21 cellular contexts compared by ENCODE assay signal in genomic region chr22:28398355-28398754, GRCh38.
"Had no signal": no experiment of that assay in that cellular context is flagged by ENCODE, and none has a peak within 500 bp of the region (broad histone marks: within the 10 kb centered on the region; RNA-seq: fewer than 3 reads in every experiment).

No MANE protein-coding gene starts in this region.

- H3K36me3 Mint-ChIP-seq: stimulated activated memory B cell treated with anti-CD40 and anti-IgM and Interleukin-4, amounts not matched to agents 10 μg/mL and 1 μg/mL and 100 μg/mL, for 72 hours had no signal

- H3K27ac Mint-ChIP-seq: endodermal cell; naive thymus-derived CD8-positive, alpha-beta T cell; stimulated activated memory B cell treated with anti-CD40 and anti-IgM and Interleukin-4, amounts not matched to agents 10 μg/mL and 1 μg/mL and 100 μg/mL, for 72 hours had no signal

- ATAC-seq: heart left ventricle; mucosa of descending colon; naive thymus-derived CD8-positive, alpha-beta T cell; psoas muscle; sciatic nerve; stimulated activated memory B cell treated with anti-CD40 and anti-IgM and Interleukin-4, amounts not matched to agents 10 μg/mL and 1 μg/mL and 100 μg/mL, for 72 hours had no signal

- H3K4me3 Mint-ChIP-seq: endodermal cell; naive thymus-derived CD8-positive, alpha-beta T cell; stimulated activated memory B cell treated with anti-CD40 and anti-IgM and Interleukin-4, amounts not matched to agents 10 μg/mL and 1 μg/mL and 100 μg/mL, for 72 hours; stimulated activated naive CD8-positive, alpha-beta T cell treated with anti-CD3 and anti-CD28 coated beads, Interleukin-15, Interleukin-2, amounts not matched to agents 100 ng/mL and 50 ng/mL, for 24 hours had no signal

- DNase-seq: cerebellar nuclear complex; colonic mucosa; dermis blood vessel endothelial cell; effector CD4-positive, alpha-beta T cell; endodermal cell; erythroblast; foreskin melanocyte; heart left ventricle; hippocampal formation; mucosa of descending colon; naive thymus-derived CD8-positive, alpha-beta T cell; psoas muscle; spleen; stimulated activated CD4-positive, alpha-beta T cell treated with anti-CD3 and anti-CD28 coated beads, Interleukin-15, amount 100 ng/mL, for 24 hours; stimulated activated CD4-positive, alpha-beta T cell treated with anti-CD3 and anti-CD28 coated beads, Interleukin-1b, Interleukin-23, amount 100 ng/mL, for 48 hours; stimulated activated CD4-positive, alpha-beta T cell treated with anti-CD3 and anti-CD28 coated beads, Interleukin-4, amount 100 ng/mL, for 24 hours; transverse colon had no signal

- H3K27me3 Mint-ChIP-seq: stimulated activated naive CD8-positive, alpha-beta T cell treated with anti-CD3 and anti-CD28 coated beads, Interleukin-15, Interleukin-2, amounts not matched to agents 100 ng/mL and 50 ng/mL, for 24 hours had no signal

- H3K9me3 Mint-ChIP-seq: stimulated activated memory B cell treated with anti-CD40 and anti-IgM and Interleukin-4, amounts not matched to agents 10 μg/mL and 1 μg/mL and 100 μg/mL, for 72 hours; stimulated activated naive CD8-positive, alpha-beta T cell treated with anti-CD3 and anti-CD28 coated beads, Interleukin-15, Interleukin-2, amounts not matched to agents 100 ng/mL and 50 ng/mL, for 24 hours had no signal

- H3K4me1 Mint-ChIP-seq: stimulated activated memory B cell treated with anti-CD40 and anti-IgM and Interleukin-4, amounts not matched to agents 10 μg/mL and 1 μg/mL and 100 μg/mL, for 72 hours had no signal

- FAIRE-seq: endothelial cell of umbilical vein had no signal
